27 cellular contexts compared by ENCODE assay signal in the genomic region with DNA sequence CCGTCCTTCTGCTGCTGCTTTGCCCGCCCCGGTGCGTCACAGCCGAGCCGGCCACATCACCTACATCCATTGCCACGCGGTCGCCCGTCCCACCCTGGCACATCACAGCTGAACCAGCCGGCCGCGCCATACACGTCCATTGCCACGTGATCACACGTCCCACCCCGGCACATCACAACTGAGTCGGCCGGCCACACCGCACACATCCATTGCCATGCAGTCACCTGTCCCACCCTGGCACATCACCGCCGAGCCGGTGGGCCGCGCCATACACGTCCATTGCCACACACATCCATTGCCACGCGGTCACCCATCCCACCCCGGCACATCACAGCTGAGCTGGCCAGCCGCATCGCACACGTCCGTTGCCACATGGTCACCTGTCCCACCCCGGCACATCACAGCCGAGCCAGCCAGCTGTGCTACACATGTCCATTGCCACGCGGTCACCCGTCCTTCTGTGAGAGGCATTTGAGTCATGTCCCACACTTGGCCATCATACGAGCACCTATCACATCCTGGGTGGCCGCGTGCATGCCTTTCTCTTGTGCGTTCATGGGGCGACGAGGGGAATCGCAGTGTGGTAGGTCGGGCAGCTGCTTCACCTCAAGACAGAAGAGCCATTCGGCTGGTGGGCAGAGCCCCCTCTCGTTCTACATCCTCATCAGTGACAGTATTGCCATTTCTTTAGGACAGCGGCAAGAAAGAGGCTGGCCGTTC.
"Had no signal": no experiment of that assay in that cellular context is flagged by ENCODE, and none has a peak within 500 bp of the region (broad histone marks: within the 10 kb centered on the region; RNA-seq: fewer than 3 reads in every experiment).

No MANE protein-coding gene starts in this region.

- H3K27ac ChIP-seq: colonic mucosa, dorsolateral prefrontal cortex, esophagus muscularis mucosa, gastrocnemius medialis, heart left ventricle, neutrophil, ovary, thoracic aorta, upper lobe of left lung had no signal

- H3K4me1 Mint-ChIP-seq: activated naive CD4-positive, alpha-beta T cell treated with anti-CD3 and anti-CD28 coated beads, Interleukin-2, amount 50 U/mL, for 24 hours; brain had no signal

- H3K4me3 Mint-ChIP-seq: activated CD8-positive, alpha-beta T cell treated with anti-CD3 and anti-CD28 coated beads, Interleukin-2, amount 10 ng/mL, durations not matched to agents 7 days and 5 days; activated naive CD4-positive, alpha-beta T cell treated with anti-CD3 and anti-CD28 coated beads, Interleukin-2, amount 50 U/mL, for 24 hours; brain; effector memory CD8-positive, alpha-beta T cell; naive thymus-derived CD8-positive, alpha-beta T cell had no signal

- H3K27ac Mint-ChIP-seq: activated CD8-positive, alpha-beta T cell treated with anti-CD3 and anti-CD28 coated beads, Interleukin-2, amount 10 ng/mL, durations not matched to agents 7 days and 5 days; activated naive CD4-positive, alpha-beta T cell treated with anti-CD3 and anti-CD28 coated beads, Interleukin-2, amount 50 U/mL, for 24 hours; brain; effector memory CD8-positive, alpha-beta T cell; naive thymus-derived CD8-positive, alpha-beta T cell had no signal

- H3K4me1 ChIP-seq: colonic mucosa, esophagus muscularis mucosa, gastrocnemius medialis, heart left ventricle, upper lobe of left lung had no signal

- H3K27me3 ChIP-seq: colonic mucosa, dorsolateral prefrontal cortex, esophagus muscularis mucosa, gastrocnemius medialis, heart left ventricle, ovary, upper lobe of left lung had no signal

- ATAC-seq: activated CD8-positive, alpha-beta T cell treated with anti-CD3 and anti-CD28 coated beads, Interleukin-2, amount 10 ng/mL, durations not matched to agents 7 days and 5 days; effector memory CD8-positive, alpha-beta T cell; gastrocnemius medialis; left colon; naive thymus-derived CD8-positive, alpha-beta T cell; sciatic nerve had no signal

- H3K4me3 ChIP-seq: colonic mucosa, dorsolateral prefrontal cortex, esophagus muscularis mucosa, gastrocnemius medialis, heart left ventricle, lung, ovary, thoracic aorta, upper lobe of left lung had no signal

- DNase-seq: activated CD4-positive, alpha-beta T cell treated with anti-CD3 and anti-CD28 coated beads for 1 hour; activated CD4-positive, alpha-beta T cell treated with anti-CD3 and anti-CD28 coated beads, Interleukin-2, amount 50 U/mL, for 1 hour; activated CD8-positive, alpha-beta T cell treated with anti-CD3 and anti-CD28 coated beads, Interleukin-2, amount 10 ng/mL, durations not matched to agents 7 days and 5 days; activated gamma-delta T cell treated with Interleukin-2 at 50 U/mL for 16 hours; anterior cingulate cortex; central memory CD4-positive, alpha-beta T cell; colonic mucosa; dorsolateral prefrontal cortex; effector memory CD8-positive, alpha-beta T cell; gastrocnemius medialis; left colon; ovary; small intestine; stimulated activated CD4-positive, alpha-beta T cell treated with anti-CD3 and anti-CD28 coated beads, Interleukin-15, amount 100 ng/mL, for 24 hours; stimulated activated CD8-positive, alpha-beta memory T cell treated with anti-CD3 and anti-CD28 coated beads, Interleukin-4, amount 100 ng/mL, for 48 hours; stimulated activated naive CD4-positive, alpha-beta T cell treated with Interleukin-2 at 50 U/mL for 16 hours; T-helper 9 cell had no signal

- H3K36me3 ChIP-seq: colonic mucosa, gastrocnemius medialis, heart left ventricle, neutrophil, ovary, thoracic aorta, upper lobe of left lung had no signal

- H3K9me3 ChIP-seq: colonic mucosa, esophagus muscularis mucosa, gastrocnemius medialis, neutrophil, ovary, thoracic aorta, upper lobe of left lung had no signal

- H3K36me3 Mint-ChIP-seq: activated naive CD4-positive, alpha-beta T cell treated with anti-CD3 and anti-CD28 coated beads, Interleukin-2, amount 50 U/mL, for 24 hours had no signal

- H3K9me3 Mint-ChIP-seq: effector memory CD8-positive, alpha-beta T cell had no signal
